ENCODE assay signal across 8 cellular contexts in genomic region chr11:16605440-16605970, GRCh38.
DNase-seq lines count a peak whose midpoint lies in the region; ATAC-seq, FAIRE-seq and TF ChIP-seq lines count a peak whose summit lies in the region.

No MANE protein-coding gene starts in this region.

- H4K20me1 ChIP-seq in HCT116 (ENCODE audit: insufficient read depth) (no peaks in the 10 kb centered on the region), astrocyte (ENCODE audit: insufficient read depth, low read length) (no peaks in the 10 kb centered on the region), smooth muscle cell (ENCODE audit: low read depth) (no peaks in the 10 kb centered on the region)

- peaks cover 8% of the 10 kb centered on the region for H3K4me1 Mint-ChIP-seq in astrocyte (ENCODE audit: low read depth, unreplicated experiment)

- POLR2A ChIA-PET in BJ (lab: Charles Lee) = no interaction called here
- POLR2A ChIA-PET in HCT116 (lab: Charles Lee) = no interaction called here

- no peaks in the 10 kb centered on the region for H3K79me2 ChIP-seq in HCT116 (ENCODE audit: insufficient read depth, low read length)
- no peaks in the 10 kb centered on the region for H3K79me2 ChIP-seq in astrocyte (ENCODE audit: insufficient read depth, low read length)
- H3K79me2 ChIP-seq in smooth muscle cell (ENCODE audit: low read depth) = peaks cover 64% of the 10 kb centered on the region

- RAD21 ChIA-PET in HCT116 (lab: Charles Lee; ENCODE audit: low non-redundant PET in 1 of 2, low total read pairs in 2 of 2, uncharacterized antibody in 2 of 2, unreplicated experiment in 2 of 2) = no interaction called here

- CTCF ChIA-PET in BJ (lab: Yijun Ruan, JAX) (interaction anchor here (0.6 to 1.1 kb wide), 5 partner anchors 8 to 1347 kb away, joined by 3 to 5 read pairs (median 3); no protein-coding TSS in a partner anchor), HCT116 (lab: Charles Lee) (interaction anchor here (1.1 to 2.5 kb wide), 3 partner anchors 8 to 956 kb away, joined by 3 to 7 read pairs (median 4); no protein-coding TSS in a partner anchor)

- H2AFZ ChIP-seq in HCT116 (ENCODE audit: low read depth, low read length, poor library complexity, severe bottlenecking) (peak overlapping the region; percentile 83), astrocyte (ENCODE audit: low read depth, low read length) (peak overlapping the region; percentile 86), smooth muscle cell (ENCODE audit: low read depth) (peak overlapping the region; percentile 98)

- peaks cover 7% of the 10 kb centered on the region for H3F3A ChIP-seq in smooth muscle cell (ENCODE audit: low read depth)

- H3K9me3 Mint-ChIP-seq in astrocyte (ENCODE audit: unreplicated experiment) = no peaks in the 10 kb centered on the region

- H3K9ac ChIP-seq in HCT116 (ENCODE audit: low read length) (no peak overlapping the region), astrocyte (ENCODE audit: low read length) (peak overlapping the region; percentile 81), smooth muscle cell (ENCODE audit: low read depth) (peak overlapping the region; percentile 68)

- intact Hi-C loops in HCT116 (cut with micrococcal nuclease) = loop anchor here (10.0 kb wide), 1 partner anchor 1701 kb away; no protein-coding TSS in a partner anchor

- H3K4me3 Mint-ChIP-seq in astrocyte (ENCODE audit: unreplicated experiment) = no peak overlapping the region

- FAIRE-seq in astrocyte (lab: Jason Lieb, UNC) (no peak), GM12891 (lab: Jason Lieb, UNC) (no peak)

- H3K27ac ChIP-seq in HCT116 (ENCODE audit: low read depth, low read length) (no peak overlapping the region), astrocyte (ENCODE audit: low read depth, low read length) (peak overlapping the region; percentile 44), smooth muscle cell (ENCODE audit: low read depth) (peak overlapping the region; percentile 71)

- TF ChIP-seq RAD21 in HCT116 (IDR thresholded peaks at IDR 0.05; ENCODE audit: low read depth) = no peak

- H3K36me3 Mint-ChIP-seq in astrocyte (ENCODE audit: low read depth, unreplicated experiment) = no peaks in the 10 kb centered on the region

- H3K4me1 ChIP-seq in HCT116 (ENCODE audit: control insufficient read depth in 1 of 2, insufficient read depth in 2 of 2, low read length in 2 of 2) (peaks cover 25 to 37% of the 10 kb centered on the region in 2 experiments), astrocyte (ENCODE audit: insufficient read depth, low read length) (peaks cover 10% of the 10 kb centered on the region), smooth muscle cell (ENCODE audit: low read depth) (peaks cover 14% of the 10 kb centered on the region)

- peak overlapping the region; percentile 89 for H3K4me2 ChIP-seq in HCT116 (ENCODE audit: low read length)
- peak overlapping the region; percentile 99 for H3K4me2 ChIP-seq in astrocyte (ENCODE audit: low read length)
- peak overlapping the region; percentile 97 for H3K4me2 ChIP-seq in smooth muscle cell

- TF ChIP-seq CTCF in BJ (IDR thresholded peaks at IDR 0.05; ENCODE audit: insufficient read depth, low read depth, low read length) = no peak
- no peak for TF ChIP-seq CTCF in HCT116 (IDR thresholded peaks at IDR 0.05 in 2 of 3, conservative IDR thresholded peaks at IDR 0.05 in 1 of 3; ENCODE audit: borderline replicate concordance in 1 of 3, insufficient read depth in 1 of 3, low read depth in 2 of 3, low read length in 2 of 3)
- no peak for TF ChIP-seq CTCF in astrocyte (IDR thresholded peaks at IDR 0.05; ENCODE audit: insufficient read depth, low read depth, low read length)
- TF ChIP-seq CTCF in smooth muscle cell (IDR thresholded peaks at IDR 0.05; ENCODE audit: borderline replicate concordance, insufficient read depth, poor library complexity, severe bottlenecking) = no peak

- no peak for DNase-seq in BJ (ENCODE audit: low read depth)
- no peak for DNase-seq in HCT116 (ENCODE audit: low read depth, low spot score)
- no peak for DNase-seq in astrocyte (ENCODE audit: low read depth)
- DNase-seq in smooth muscle cell (lab: John Stamatoyannopoulos, UW; ENCODE audit: unreplicated experiment) = no peak
- DNase-seq in GM12891 (ENCODE audit: insufficient read length, low spot score) = no peak

- peak overlapping the region; percentile 98 for H3K27ac Mint-ChIP-seq in astrocyte (ENCODE audit: unreplicated experiment)

- WGBS in smooth muscle cell (ENCODE audit: low lambda C conversion rate) = 1% methylated on average over 31 of the region's 34 CpGs

- no peak for TF ChIP-seq POLR2A in HCT116 (IDR thresholded peaks at IDR 0.05; ENCODE audit: borderline replicate concordance, extremely low read depth, insufficient read depth, insufficient read length)
- no peak for TF ChIP-seq POLR2A in GM12891 (IDR thresholded peaks at IDR 0.05; ENCODE audit: low read depth, low read length)

- peak overlapping the region; percentile 53 for H3K4me3 ChIP-seq in BJ (ENCODE audit: low read depth, low read length)
- peak overlapping the region; percentile 46 to 57 for H3K4me3 ChIP-seq in HCT116 (replicated peaks in 1 of 2; ENCODE audit: low read depth in 1 of 2, low read length in 2 of 2)
- H3K4me3 ChIP-seq in astrocyte (ENCODE audit: insufficient read depth, low read depth, low read length) = peak overlapping the region; percentile 71
- H3K4me3 ChIP-seq in iPS-18c (ENCODE audit: insufficient read depth, low read depth, low read length) = peak overlapping the region; percentile 51
- peak overlapping the region; percentile 80 for H3K4me3 ChIP-seq in smooth muscle cell

- H3K27me3 ChIP-seq in BJ (ENCODE audit: control insufficient read depth, insufficient read depth, low read length) (peaks cover 22% of the 10 kb centered on the region), HCT116 (ENCODE audit: insufficient read depth, low read length) (peaks cover 56% of the 10 kb centered on the region), astrocyte (ENCODE audit: insufficient read depth, low read length) (peaks cover 22% of the 10 kb centered on the region), smooth muscle cell (ENCODE audit: low read depth) (no peaks in the 10 kb centered on the region)

- peak; percentile 4 for ATAC-seq in HCT116
- ATAC-seq in GM21528 (IDR thresholded peaks at IDR 0.05; ENCODE audit: low FRiP score, unreplicated experiment) = no peak
- no peak for ATAC-seq in HG02759 (IDR thresholded peaks at IDR 0.05; ENCODE audit: unreplicated experiment)

- H3K9me2 ChIP-seq in HCT116 (ENCODE audit: insufficient read depth) = no peaks in the 10 kb centered on the region

- peaks cover 7% of the 10 kb centered on the region for H3K27me3 Mint-ChIP-seq in astrocyte (ENCODE audit: low read depth, unreplicated experiment)

- H3K9me3 ChIP-seq in HCT116 (ENCODE audit: control insufficient read depth in 1 of 2, insufficient read depth in 1 of 2, low read depth in 1 of 2, low read length in 2 of 2) (no peaks in the 10 kb centered on the region), astrocyte (ENCODE audit: insufficient read depth, low read depth, low read length) (no peaks in the 10 kb centered on the region), iPS-18c (ENCODE audit: control insufficient read depth, insufficient read depth, low read length) (no peaks in the 10 kb centered on the region), smooth muscle cell (replicated peaks; ENCODE audit: low read depth) (no peaks in the 10 kb centered on the region)

- H3K36me3 ChIP-seq in BJ (ENCODE audit: control insufficient read depth, insufficient read depth, low read length) (no peaks in the 10 kb centered on the region), HCT116 (ENCODE audit: control insufficient read depth in 1 of 2, insufficient read depth in 2 of 2, low read length in 2 of 2) (no peaks in the 10 kb centered on the region), astrocyte (ENCODE audit: insufficient read depth, low read length) (no peaks in the 10 kb centered on the region), smooth muscle cell (ENCODE audit: low read depth) (no peaks in the 10 kb centered on the region)

- no TSS peak for BruUV-seq in HCT116 (replicated peaks; lab: Mats Ljungman, UMichigan)

TF ChIP-seq in HCT116, 20 proteins besides CTCF, POLR2A, EP300 and RAD21:
- TF ChIP-seq EZH2phosphoT487 (IDR thresholded peaks at IDR 0.05; ENCODE audit: borderline replicate concordance) = peak; percentile 35; the same call in 1 of the 2 replicates
- TF ChIP-seq JUND (IDR thresholded peaks at IDR 0.05) = no peak

TF ChIP-seq in GM12891, 5 proteins besides CTCF, POLR2A, EP300 and RAD21:
- TF ChIP-seq POLR2AphosphoS5 (IDR thresholded peaks at IDR 0.05; ENCODE audit: low read depth, low read length) = no peak
- TF ChIP-seq PAX5 (IDR thresholded peaks at IDR 0.05; ENCODE audit: insufficient read depth, low read length, severe bottlenecking) = no peak
- TF ChIP-seq TAF1 (IDR thresholded peaks at IDR 0.05; ENCODE audit: low read depth, low read length) = no peak
- no peak for TF ChIP-seq SPI1 (IDR thresholded peaks at IDR 0.05; ENCODE audit: low read depth, low read length)
- no peak for TF ChIP-seq POU2F2 (IDR thresholded peaks at IDR 0.05; ENCODE audit: low read depth, low read length)
